24 cellular contexts compared by ENCODE assay signal in the genomic region with DNA sequence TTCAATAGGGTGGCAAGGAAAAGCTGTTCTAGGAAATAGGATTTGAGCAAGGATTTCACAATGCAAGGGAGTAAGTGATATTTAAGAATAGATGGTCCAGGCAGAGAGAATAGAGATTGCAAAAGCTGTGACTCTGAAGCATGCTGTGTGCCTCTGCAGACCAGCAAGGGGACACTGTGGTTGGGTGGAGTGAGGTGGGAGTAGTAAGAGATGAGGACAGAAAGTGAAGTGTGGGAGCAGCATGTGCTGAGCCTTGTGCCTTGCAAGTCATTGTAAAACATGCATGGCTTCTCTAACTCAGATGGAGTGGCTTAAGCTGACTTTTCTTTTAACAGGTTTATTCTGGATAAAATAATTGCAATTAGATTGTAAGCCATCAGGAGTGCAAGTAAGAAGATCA.
"Had no signal": no experiment of that assay in that cellular context is flagged by ENCODE, and none has a peak within 500 bp of the region (broad histone marks: within the 10 kb centered on the region; RNA-seq: fewer than 3 reads in every experiment).

No MANE protein-coding gene starts in this region.

- H3K9me3 ChIP-seq: stomach, suprapubic skin, testis, thoracic aorta, thyroid gland, tibial artery, transverse colon, upper lobe of left lung, upper lobe of right lung, uterus, vagina had no signal

- H3K36me3 ChIP-seq: stomach, suprapubic skin, thoracic aorta, thyroid gland, tibial artery, tibial nerve, transverse colon, upper lobe of left lung, upper lobe of right lung, uterus, vagina had no signal

- H3K27me3 ChIP-seq: stomach, suprapubic skin, testis, thyroid gland, tibial artery, tibial nerve, transverse colon, upper lobe of left lung, upper lobe of right lung, uterus, vagina had no signal

- DNase-seq: stimulated activated CD4-positive, alpha-beta T cell treated with anti-CD3 and anti-CD28 coated beads, Interleukin-2, amount 100 ng/mL, for 48 hours; stimulated activated CD4-positive, alpha-beta T cell treated with anti-CD3 and anti-CD28 coated beads, Interleukin-4, amount 100 ng/mL, for 1 hour; stimulated activated CD4-positive, alpha-beta T cell treated with anti-CD3 and anti-CD28 coated beads, Interleukin-4, amount 100 ng/mL, for 24 hours; stimulated activated CD4-positive, alpha-beta T cell treated with anti-CD3 and anti-CD28 coated beads, Interleukin-4, amount 100 ng/mL, for 4 hours; stimulated activated CD8-positive, alpha-beta memory T cell treated with anti-CD3 and anti-CD28 coated beads, Interleukin-4, amount 100 ng/mL, for 48 hours; stimulated activated naive B cell treated with anti-CD40 and anti-IgM and Interleukin-4, amounts not matched to agents 10 μg/mL and 1 μg/mL and 100 μg/mL, for 72 hours; stimulated activated naive CD4-positive, alpha-beta T cell; stimulated activated naive CD4-positive, alpha-beta T cell treated with Interleukin-2 at 50 U/mL for 16 hours; stimulated activated naive CD8-positive, alpha-beta T cell treated with anti-CD3 and anti-CD28 coated beads, Interleukin-15, amount 100 ng/mL, for 72 hours; stimulated activated naive CD8-positive, alpha-beta T cell treated with anti-CD3 and anti-CD28 coated beads, Interleukin-15, Interleukin-2, amounts not matched to agents 100 U/mL and 50 U/mL, for 24 hours; stomach; substantia nigra; testis; thyroid gland; tibial artery; transverse colon; trophoblast cell; upper lobe of left lung; upper lobe of right lung; uterus had no signal

- H3K4me3 ChIP-seq: stomach, suprapubic skin, testis, thoracic aorta, thyroid gland, tibial artery, tibial nerve, transverse colon, upper lobe of left lung, upper lobe of right lung, uterus, vagina had no signal

- H3K4me1 ChIP-seq: stomach, suprapubic skin, testis, thyroid gland, tibial artery, tibial nerve, upper lobe of left lung, upper lobe of right lung, uterus, vagina had no signal

- H3K27ac ChIP-seq: stomach, suprapubic skin, testis, thoracic aorta, thyroid gland, tibial artery, tibial nerve, transverse colon, upper lobe of left lung, upper lobe of right lung, uterus, vagina had no signal
